8 cellular contexts compared by ENCODE assay signal in the genomic region with DNA sequence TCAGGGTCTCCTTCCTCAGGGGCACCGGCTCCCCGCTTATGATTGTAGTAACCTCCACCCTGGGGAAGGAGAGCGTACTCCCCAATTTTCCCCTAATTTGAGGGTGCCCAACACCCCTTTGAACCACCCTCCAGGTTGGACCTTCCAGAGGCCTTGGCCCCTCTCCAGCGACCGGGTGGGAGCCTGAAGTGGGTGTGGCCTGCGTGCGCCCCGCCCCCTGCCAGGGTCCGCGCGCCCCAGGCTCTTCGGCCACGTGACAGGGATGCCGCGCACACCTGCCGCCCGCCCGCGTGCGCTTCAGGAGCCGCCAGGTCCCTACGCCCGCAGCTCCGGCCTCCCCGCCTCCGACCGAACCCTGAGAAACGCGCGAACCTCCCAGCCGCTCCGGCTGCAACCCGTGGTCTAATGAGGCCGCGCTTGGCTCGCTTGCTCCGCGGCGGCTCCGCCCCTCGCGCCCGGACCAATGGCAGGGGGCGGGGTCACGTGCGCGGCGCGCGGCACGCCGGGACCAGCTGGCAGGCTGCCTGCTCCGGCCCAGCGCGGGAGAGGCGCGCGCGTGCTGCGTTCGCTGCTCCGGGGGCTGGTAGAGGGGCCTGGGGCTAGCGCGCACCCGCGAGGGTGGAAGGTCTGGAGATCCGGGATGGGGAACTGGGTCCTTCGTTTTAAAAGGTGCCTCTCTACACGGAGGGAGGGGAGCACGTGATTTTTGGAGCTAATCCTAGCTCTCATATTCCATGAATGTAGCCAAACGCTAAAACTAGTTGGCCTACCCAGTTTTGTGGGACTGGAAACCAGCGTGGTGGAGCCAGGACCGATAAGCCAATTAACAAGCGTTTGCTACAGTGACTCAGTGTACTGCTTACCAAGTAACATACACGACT. TPM values are rescaled to one million over a fixed set of nuclear protein-coding genes. Genes with fewer than 3 reads are reported as not detected.
DNase-seq lines count a peak whose midpoint lies in the region; ATAC-seq and TF ChIP-seq lines count a peak whose summit lies in the region.

A gene (minus strand): TSS at position 404 of the 881 bp plus-strand sequence. CDS start 618 bp downstream, outside the sequence.

- peak within 1 kb of the TSS; percentile 58 for H3K27ac ChIP-seq in SJCRH30
- no peak within 1 kb of the TSS for H3K27ac ChIP-seq in foreskin keratinocyte
- H3K27ac ChIP-seq in neural progenitor cell = no peak within 1 kb of the TSS

- H3K4me3 ChIP-seq in MG63 (peak within 1 kb of the TSS; percentile 69), SJCRH30 (peak within 1 kb of the TSS; percentile 66), neural progenitor cell (peak within 1 kb of the TSS; percentile 35)

- no peaks in the 10 kb centered on the region for H3K4me1 ChIP-seq in SJCRH30
- H3K4me1 ChIP-seq in foreskin keratinocyte = peaks cover 4% of the 10 kb centered on the region
- H3K4me1 ChIP-seq in neural progenitor cell = no peaks in the 10 kb centered on the region

- no peak within 1 kb of the TSS for H3K27ac Mint-ChIP-seq in neural progenitor cell

- no peaks in the 10 kb centered on the region for H3K79me2 ChIP-seq in neural progenitor cell (ENCODE audit: low read depth)

- H3K27me3 Mint-ChIP-seq in neural progenitor cell (ENCODE audit: insufficient read depth, low read depth) = peaks cover 14% of the 10 kb centered on the region

- H3K9me3 Mint-ChIP-seq in neural progenitor cell = no peaks in the 10 kb centered on the region

- H4K20me1 ChIP-seq in neural progenitor cell (ENCODE audit: low read depth) = peaks cover 6% of the 10 kb centered on the region

- H3K27me3 ChIP-seq in MG63 (no peaks in the 10 kb centered on the region), SJCRH30 (no peaks in the 10 kb centered on the region), foreskin keratinocyte (no peaks in the 10 kb centered on the region), neural progenitor cell (peaks cover 3% of the 10 kb centered on the region)

- DNase-seq in DMS53 (lab: John Stamatoyannopoulos, UW) (peak; percentile 88), MG63 (peak; percentile 85), SJCRH30 (peak; percentile 86 to 89), activated gamma-delta T cell (lab: John Stamatoyannopoulos, UW) (peak; percentile 84), foreskin keratinocyte (peak; percentile 40 to 59), neural progenitor cell (ENCODE audit: low spot score) (peak; percentile 91), stromal cell of bone marrow (ENCODE audit: low read depth) (peak; percentile 67)

- H3K4me1 Mint-ChIP-seq in neural progenitor cell = peaks cover 20% of the 10 kb centered on the region

- ATAC-seq in GM21786 (IDR thresholded peaks at IDR 0.05; ENCODE audit: unreplicated experiment) = peak; percentile 61
- peak; percentile 75 for ATAC-seq in foreskin keratinocyte

- no peak within 1 kb of the TSS for H3K9ac ChIP-seq in neural progenitor cell

- peaks cover 16% of the 10 kb centered on the region for H3K36me3 Mint-ChIP-seq in neural progenitor cell

- H3K36me3 ChIP-seq in MG63 (peaks cover 28% of the 10 kb centered on the region), SJCRH30 (peaks cover 19% of the 10 kb centered on the region), neural progenitor cell (peaks cover 4% of the 10 kb centered on the region)

- peaks cover 32% of the 10 kb centered on the region for H3F3A ChIP-seq in neural progenitor cell (ENCODE audit: low read depth)

- H3K9me3 ChIP-seq in MG63 (no peaks in the 10 kb centered on the region), SJCRH30 (replicated peaks) (no peaks in the 10 kb centered on the region), neural progenitor cell (ENCODE audit: low read depth) (no peaks in the 10 kb centered on the region)

- H3K4me3 Mint-ChIP-seq in neural progenitor cell = peak within 1 kb of the TSS; percentile 82

- no peak for TF ChIP-seq CTCF in foreskin keratinocyte (conservative IDR thresholded peaks at IDR 0.05)
- no peak for TF ChIP-seq CTCF in neural progenitor cell (IDR thresholded peaks at IDR 0.05)

- peak within 1 kb of the TSS; percentile 42 for H3K4me2 ChIP-seq in neural progenitor cell

- H2AFZ ChIP-seq in neural progenitor cell (replicated peaks) = peak within 1 kb of the TSS; percentile 48

RNA-seq across cellular contexts. Expression of the gene that starts here (rescaled TPM):
- total RNA-seq in MG63 (2014; rRNA removed; shearing (Covaris generic); ENCODE audit: low replicate concordance) = 3.5 and 8.5 TPM in 2 replicates
- total RNA-seq in SJCRH30 (2014; rRNA removed; shearing (Covaris generic)) = 16.9 and 20.9 TPM in 2 replicates
- 5.7 and 6.2 TPM in 2 replicates for total RNA-seq in foreskin keratinocyte
- 2.5 and 3.2 TPM in 2 replicates for polyA plus RNA-seq in foreskin keratinocyte
- total RNA-seq in neural progenitor cell (ENCODE audit: low replicate concordance) = 4.7 and 10.4 TPM in 2 replicates
